In genomic region chr19:17469092-17469370, GRCh38 we compare ENCODE assay signal across 8 cellular contexts. TPM values are rescaled to one million over a fixed set of nuclear protein-coding genes. Genes with fewer than 3 reads are reported as not detected.
A peak's percentile ranks its signal among the peaks of the same experiment; 100 is the strongest.
DNase-seq lines count a peak whose midpoint lies in the region; ATAC-seq and TF ChIP-seq lines count a peak whose summit lies in the region.

No MANE protein-coding gene starts in this region.

- no peaks in the 10 kb centered on the region for H3K36me3 ChIP-seq in BLaER1
- H3K36me3 ChIP-seq in Karpas-422 (ENCODE audit: insufficient read depth, low read length) = no peaks in the 10 kb centered on the region

- in situ Hi-C loops in GM13976 (cut with MboI; ENCODE audit: low sequenced_read_pairs, unreplicated experiment) = no loop called here

- peaks cover 70% of the 10 kb centered on the region for H3K4me1 ChIP-seq in BLaER1
- H3K4me1 ChIP-seq in Karpas-422 (ENCODE audit: low read length) = peaks cover 20% of the 10 kb centered on the region

- peak overlapping the region; percentile 60 for H3K9ac ChIP-seq in BLaER1
- H3K9ac ChIP-seq in Karpas-422 (ENCODE audit: low read length) = peak overlapping the region; percentile 52

- no peak for TF ChIP-seq CTCF in dorsolateral prefrontal cortex (IDR thresholded peaks at IDR 0.05 in 54 of 56, conservative IDR thresholded peaks at IDR 0.05 in 2 of 56; ENCODE audit: low read depth in 1 of 56, partially characterized antibody in 56 of 56)
- no peak for TF ChIP-seq CTCF in natural killer cell (IDR thresholded peaks at IDR 0.05)
- TF ChIP-seq CTCF in GM13976 (IDR thresholded peaks at IDR 0.05; ENCODE audit: borderline replicate concordance, control extremely low read depth, extremely low read depth, insufficient read depth, missing control alignments) = no peak

- H3K9me3 ChIP-seq in BLaER1 = no peaks in the 10 kb centered on the region
- no peaks in the 10 kb centered on the region for H3K9me3 ChIP-seq in Karpas-422 (ENCODE audit: low read length)

- no peaks in the 10 kb centered on the region for H3K79me2 ChIP-seq in Karpas-422 (ENCODE audit: low read length)

- H4K20me1 ChIP-seq in BLaER1 (peaks cover 5% of the 10 kb centered on the region; the same call in 1 of the 2 replicates), Karpas-422 (ENCODE audit: insufficient read depth, low read depth, low read length) (no peaks in the 10 kb centered on the region)

- H3K4me3 Mint-ChIP-seq in natural killer cell = peak overlapping the region; percentile 98

- no peaks in the 10 kb centered on the region for H3K9me3 Mint-ChIP-seq in natural killer cell

- no peaks in the 10 kb centered on the region for H3K9me2 ChIP-seq in Karpas-422 (replicated peaks; ENCODE audit: insufficient read depth, low read length)

- H3K4me3 ChIP-seq in BLaER1 (peak overlapping the region; percentile 79), Karpas-422 (ENCODE audit: low read length) (peak overlapping the region; percentile 88; the same call in 1 of the 2 replicates), dorsolateral prefrontal cortex (peak overlapping the region; percentile 65 to 99 (median 86))

- peaks cover 32 to 50% of the 10 kb centered on the region in 2 donors for H3K4me1 Mint-ChIP-seq in natural killer cell

- intact Hi-C loops in dorsolateral prefrontal cortex (cut with DNase I) (loop anchor here (5.0 to 10.0 kb wide), 3 partner anchors 74 to 124 kb away; partner anchors contain the start of gene CCDC194 (in 1 of the 2)), natural killer cell (cut with micrococcal nuclease) (loop anchor here (5.0 kb wide), 1 partner anchor 697 kb away; no protein-coding TSS in a partner anchor)

- H3K27me3 ChIP-seq in BLaER1 = no peaks in the 10 kb centered on the region
- no peaks in the 10 kb centered on the region for H3K27me3 ChIP-seq in Karpas-422 (ENCODE audit: low read length)
- H3K27me3 ChIP-seq in dorsolateral prefrontal cortex = no peaks in the 10 kb centered on the region

- DNase-seq in Karpas-422 = no peak
- no peak for DNase-seq in dorsolateral prefrontal cortex
- DNase-seq in natural killer cell = no peak
- DNase-seq in GM13976 (ENCODE audit: low spot score) = no peak
- no peak for DNase-seq in retina

- H3K27me3 Mint-ChIP-seq in natural killer cell (ENCODE audit: low read depth in 2 of 2) = no peaks in the 10 kb centered on the region

- H3K27ac ChIP-seq in BLaER1 (peak overlapping the region; percentile 51), Karpas-422 (ENCODE audit: low read length) (no peak overlapping the region), dorsolateral prefrontal cortex (peak overlapping the region; percentile 44 to 99 (median 89))

- peak overlapping the region; percentile 94 for H3K4me2 ChIP-seq in BLaER1
- peak overlapping the region; percentile 73 for H3K4me2 ChIP-seq in Karpas-422 (ENCODE audit: low read depth, low read length, poor library complexity, severe bottlenecking)

- peak in 1 of 3 donors; percentile 3 for ATAC-seq in natural killer cell
- ATAC-seq in HG02852 (IDR thresholded peaks at IDR 0.05; ENCODE audit: unreplicated experiment) = no peak
- no peak for ATAC-seq in HG03342 (IDR thresholded peaks at IDR 0.05; ENCODE audit: unreplicated experiment)

- H2AFZ ChIP-seq in Karpas-422 (ENCODE audit: low read length) = no peak overlapping the region; the same call in 1 of the 2 replicates

- H3K27ac Mint-ChIP-seq in natural killer cell = peak overlapping the region; percentile 90 to 96

- no peaks in the 10 kb centered on the region for H3K36me3 Mint-ChIP-seq in natural killer cell

RNA-seq across cellular contexts. Expression of gene SLC27A1, which starts 1.3 kb away (rescaled TPM):
- 4.0 and 4.8 TPM in 2 replicates for total RNA-seq in Karpas-422 (2014; rRNA removed; shearing (Covaris generic); ENCODE audit: low replicate concordance)
- total RNA-seq in dorsolateral prefrontal cortex (10 to 100 TPM; 30.6 to 100.0 (median 53.6) TPM), natural killer cell (10 to 100 TPM; 12.9 to 26.2 (median 16.3) TPM)

RNA-seq across cellular contexts. Expression of gene NXNL1, which starts 8.3 kb away (rescaled TPM):
- total RNA-seq in Karpas-422 (2014; rRNA removed; shearing (Covaris generic); ENCODE audit: low replicate concordance) = not detected in 2 replicates
- total RNA-seq in dorsolateral prefrontal cortex (1 to 10 TPM in 19 of 120 experiments, under 1 TPM in 32, not detected in 69; 0.38 to 3.8 (median 0.88) TPM), natural killer cell (not detected)

RNA-seq across cellular contexts. Expression of gene TMEM221, which starts 20.6 kb away (rescaled TPM):
- not detected in 2 replicates for total RNA-seq in Karpas-422 (2014; rRNA removed; shearing (Covaris generic); ENCODE audit: low replicate concordance)
- total RNA-seq in dorsolateral prefrontal cortex = 1 to 10 TPM; 1.2 to 7.2 (median 4.1) TPM
- total RNA-seq in natural killer cell = not detected

RNA-seq across cellular contexts. Expression of gene PGLS, which starts 42.4 kb away (rescaled TPM):
- total RNA-seq in Karpas-422 (2014; rRNA removed; shearing (Covaris generic); ENCODE audit: low replicate concordance) = 93.0 and 130 TPM in 2 replicates
- total RNA-seq in dorsolateral prefrontal cortex (10 to 100 TPM; 22.9 to 45.0 (median 32.6) TPM), natural killer cell (10 to 100 TPM; 52.9 to 58.1 (median 57.8) TPM)

RNA-seq across cellular contexts. Expression of gene MVB12A, which starts 49.2 kb away (rescaled TPM):
- total RNA-seq in Karpas-422 (2014; rRNA removed; shearing (Covaris generic); ENCODE audit: low replicate concordance) = 44.7 and 55.2 TPM in 2 replicates
- total RNA-seq in dorsolateral prefrontal cortex (10 to 100 TPM; 11.0 to 32.6 (median 19.8) TPM), natural killer cell (10 to 100 TPM; 28.4 to 30.1 (median 29.4) TPM)
